In genomic region chr2:55158111-55158814, GRCh38 we compare ENCODE assay signal across 16 cellular contexts.
DNase-seq lines count a peak whose midpoint lies in the region; ATAC-seq and TF ChIP-seq lines count a peak whose summit lies in the region.
"Had no signal": no experiment of that assay in that cellular context is flagged by ENCODE, and none has a peak within 500 bp of the region (broad histone marks: within the 10 kb centered on the region; RNA-seq: fewer than 3 reads in every experiment).

No MANE protein-coding gene starts in this region.

- H3K27me3 ChIP-seq in GM23248 (replicated peaks; ENCODE audit: insufficient read depth), result no peaks in the 10 kb centered on the region
- no peaks in the 10 kb centered on the region for H3K27me3 ChIP-seq in SJCRH30
- no peaks in the 10 kb centered on the region for H3K27me3 ChIP-seq in gastroesophageal sphincter
- H3K27me3 ChIP-seq: BE2C, left lung had no signal

- no peaks in the 10 kb centered on the region for H3K9me3 ChIP-seq in GM23248 (ENCODE audit: low read depth)
- no peaks in the 10 kb centered on the region for H3K9me3 ChIP-seq in SJCRH30 (replicated peaks)
- no peaks in the 10 kb centered on the region for H3K9me3 ChIP-seq in gastroesophageal sphincter
- H3K9me3 ChIP-seq: BE2C, left lung had no signal

- no peaks in the 10 kb centered on the region for H3K9me3 Mint-ChIP-seq in stimulated activated memory B cell treated with anti-CD40 and anti-IgM and Interleukin-4, amounts not matched to agents 10 μg/mL and 1 μg/mL and 100 μg/mL, for 72 hours
- H3K9me3 Mint-ChIP-seq in natural killer cell, result no peaks in the 10 kb centered on the region
- H3K9me3 Mint-ChIP-seq: stimulated activated naive B cell treated with anti-CD40 and anti-IgM and Interleukin-4, amounts not matched to agents 10 μg/mL and 1 μg/mL and 100 μg/mL, for 72 hours had no signal

- H3K9ac ChIP-seq in GM23248, result no peak overlapping the region

- H3F3A ChIP-seq in GM23248 (ENCODE audit: insufficient read depth), result peaks cover 62% of the 10 kb centered on the region

- DNase-seq in GM23248, result no peak
- DNase-seq in SJCRH30, result peak; percentile 51 to 61
- DNase-seq in posterior cingulate gyrus, result no peak
- no peak for DNase-seq in natural killer cell
- no peak for DNase-seq in iPS-NIHi7 (ENCODE audit: extremely low spot score)
- DNase-seq: activated T-cell treated with anti-CD3 and anti-CD28 coated beads, Interleukin-2, amount 50 U/mL, for 48 hours; BE2C; effector CD8-positive, alpha-beta T cell; KG1; NCI-H1930; stimulated activated CD4-positive, alpha-beta T cell treated with anti-CD3 and anti-CD28 coated beads, Interleukin-2, amount 100 ng/mL, for 48 hours; stimulated activated naive B cell treated with anti-CD40 and anti-IgM and Interleukin-4, amounts not matched to agents 10 μg/mL and 1 μg/mL and 100 μg/mL, for 72 hours had no signal

- H3K4me3 ChIP-seq in GM23248 (no peak overlapping the region), SJCRH30 (no peak overlapping the region), gastroesophageal sphincter (no peak overlapping the region)
- H3K4me3 ChIP-seq: left lung had no signal

- H3K79me2 ChIP-seq in GM23248 (ENCODE audit: insufficient read depth), result 0 out of 2 replicates have a peak, but pooled peaks cover 8% of the 10 kb centered on the region

- H3K4me1 ChIP-seq in GM23248 (ENCODE audit: insufficient read depth), result peaks cover 74% of the 10 kb centered on the region
- H3K4me1 ChIP-seq in SJCRH30, result peaks cover 59% of the 10 kb centered on the region
- H3K4me1 ChIP-seq in gastroesophageal sphincter, result peaks cover 34 to 91% (median 58%) of the 10 kb centered on the region in 3 donors

- H3K36me3 ChIP-seq in GM23248 (ENCODE audit: low read depth) (no peaks in the 10 kb centered on the region), SJCRH30 (no peaks in the 10 kb centered on the region), gastroesophageal sphincter (no peaks in the 10 kb centered on the region)
- H3K36me3 ChIP-seq: BE2C, left lung had no signal

- intact Hi-C loops in posterior cingulate gyrus (cut with DNase I) (no loop called here), natural killer cell (cut with micrococcal nuclease) (no loop called here)

- TF ChIP-seq EP300 in gastroesophageal sphincter (IDR thresholded peaks at IDR 0.05), result no peak

- H3K27ac Mint-ChIP-seq in stimulated activated memory B cell treated with anti-CD40 and anti-IgM and Interleukin-4, amounts not matched to agents 10 μg/mL and 1 μg/mL and 100 μg/mL, for 72 hours, result peak overlapping the region; percentile 52
- no peak overlapping the region for H3K27ac Mint-ChIP-seq in natural killer cell
- H3K27ac Mint-ChIP-seq: stimulated activated naive B cell treated with anti-CD40 and anti-IgM and Interleukin-4, amounts not matched to agents 10 μg/mL and 1 μg/mL and 100 μg/mL, for 72 hours had no signal

- no peak for TF ChIP-seq CTCF in gastroesophageal sphincter (IDR thresholded peaks at IDR 0.05)
- no peak for TF ChIP-seq CTCF in natural killer cell (IDR thresholded peaks at IDR 0.05)

- no peak overlapping the region for H3K4me3 Mint-ChIP-seq in stimulated activated memory B cell treated with anti-CD40 and anti-IgM and Interleukin-4, amounts not matched to agents 10 μg/mL and 1 μg/mL and 100 μg/mL, for 72 hours
- no peak overlapping the region for H3K4me3 Mint-ChIP-seq in natural killer cell
- H3K4me3 Mint-ChIP-seq: stimulated activated naive B cell treated with anti-CD40 and anti-IgM and Interleukin-4, amounts not matched to agents 10 μg/mL and 1 μg/mL and 100 μg/mL, for 72 hours had no signal

- no peak for ATAC-seq in gastroesophageal sphincter
- ATAC-seq in stimulated activated memory B cell treated with anti-CD40 and anti-IgM and Interleukin-4, amounts not matched to agents 10 μg/mL and 1 μg/mL and 100 μg/mL, for 72 hours, result no peak
- ATAC-seq in HG03460 (IDR thresholded peaks at IDR 0.05; ENCODE audit: unreplicated experiment), result no peak
- ATAC-seq in natural killer cell, result no peak

- TF ChIP-seq POLR2A in gastroesophageal sphincter (IDR thresholded peaks at IDR 0.05), result no peak

- WGBS in GM23248 (ENCODE audit: low coverage in 1 of 2, low lambda C conversion rate in 2 of 2, missing lambda C conversion rate in 2 of 2), 2 experiments, result 81 to 88% methylated on average over 9 to 10 of the region's 10 CpGs
- WGBS in gastroesophageal sphincter (ENCODE audit: low coverage in 1 of 2), 2 donors, result 66 to 71% methylated on average over 7 to 9 of the region's 10 CpGs

- H3K36me3 Mint-ChIP-seq in stimulated activated memory B cell treated with anti-CD40 and anti-IgM and Interleukin-4, amounts not matched to agents 10 μg/mL and 1 μg/mL and 100 μg/mL, for 72 hours, result no peaks in the 10 kb centered on the region
- H3K36me3 Mint-ChIP-seq in natural killer cell, result no peaks in the 10 kb centered on the region
- H3K36me3 Mint-ChIP-seq: stimulated activated naive B cell treated with anti-CD40 and anti-IgM and Interleukin-4, amounts not matched to agents 10 μg/mL and 1 μg/mL and 100 μg/mL, for 72 hours had no signal

- no peaks in the 10 kb centered on the region for H4K20me1 ChIP-seq in GM23248 (ENCODE audit: insufficient read depth)

- H3K4me1 Mint-ChIP-seq in stimulated activated memory B cell treated with anti-CD40 and anti-IgM and Interleukin-4, amounts not matched to agents 10 μg/mL and 1 μg/mL and 100 μg/mL, for 72 hours, result peaks cover 19% of the 10 kb centered on the region
- no peaks in the 10 kb centered on the region for H3K4me1 Mint-ChIP-seq in natural killer cell

- no peak overlapping the region for H2AFZ ChIP-seq in GM23248

- H3K27ac ChIP-seq in GM23248 (peak overlapping the region; percentile 31), SJCRH30 (peak overlapping the region; percentile 69), gastroesophageal sphincter (peak overlapping the region; percentile 78 to 85 (median 78))

- no peaks in the 10 kb centered on the region for H3K27me3 Mint-ChIP-seq in stimulated activated memory B cell treated with anti-CD40 and anti-IgM and Interleukin-4, amounts not matched to agents 10 μg/mL and 1 μg/mL and 100 μg/mL, for 72 hours
- H3K27me3 Mint-ChIP-seq in natural killer cell (ENCODE audit: low read depth in 2 of 2), result peaks cover 0 to 2% of the 10 kb centered on the region in 2 donors
- H3K27me3 Mint-ChIP-seq: stimulated activated naive B cell treated with anti-CD40 and anti-IgM and Interleukin-4, amounts not matched to agents 10 μg/mL and 1 μg/mL and 100 μg/mL, for 72 hours had no signal

- H3K9me2 ChIP-seq in GM23248 (ENCODE audit: insufficient read depth), result no peaks in the 10 kb centered on the region

- in situ Hi-C loops in GM23248 (cut with MboI), result no loop called here

- H3K4me2 ChIP-seq in GM23248 (ENCODE audit: unreplicated experiment), result peak overlapping the region; percentile 59

Comparison
In these comparisons a context has a peak if more than half of its experiments do, and no peak if none do; other contexts are left out.
1. DNase-seq: peak in SJCRH30 (2 of 2); none in GM23248 (single experiment), posterior cingulate gyrus (0 of 10), natural killer cell (single experiment) and iPS-NIHi7 (single experiment).
2. Peak in every context shown above with its lines, with median percentiles within 50 percentile points of each other: H3K27ac ChIP-seq.